In the genomic region with DNA sequence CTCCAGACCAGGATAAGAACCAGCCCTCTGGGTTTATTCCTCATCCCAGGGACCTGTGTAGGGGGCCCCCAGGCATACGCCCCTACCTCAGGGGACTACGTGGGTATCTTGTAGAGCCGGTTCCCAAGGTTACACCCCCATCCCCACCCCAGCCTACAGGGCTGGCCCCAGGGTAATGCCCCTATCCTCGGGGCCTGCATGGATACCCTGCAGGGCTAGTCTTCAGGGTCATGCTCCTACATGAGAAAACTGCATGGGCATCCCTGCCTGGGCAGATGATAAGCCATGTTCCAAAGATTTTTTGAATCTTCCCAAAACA, we compare ENCODE assay signal across 2 cellular contexts.
TF ChIP-seq lines count a peak whose summit lies in the region.

No MANE protein-coding gene starts in this region.

TF ChIP-seq in SK-N-SH, 30 proteins besides CTCF, POLR2A, EP300 and RAD21:
- TF ChIP-seq ZBTB33 (IDR thresholded peaks at IDR 0.05; ENCODE audit: borderline replicate concordance, low read depth) = no peak
- no peak for TF ChIP-seq FOXM1 (IDR thresholded peaks at IDR 0.05; ENCODE audit: low read depth)
- TF ChIP-seq MEF2A (IDR thresholded peaks at IDR 0.05; ENCODE audit: borderline replicate concordance, low read depth) = no peak
- no peak for TF ChIP-seq NRF1 (IDR thresholded peaks at IDR 0.05; ENCODE audit: low read depth, low read length)
- TF ChIP-seq TCF12 (IDR thresholded peaks at IDR 0.05) = no peak
- no peak for TF ChIP-seq RCOR1 (IDR thresholded peaks at IDR 0.05; ENCODE audit: low read length)
- TF ChIP-seq, protein P1, sequence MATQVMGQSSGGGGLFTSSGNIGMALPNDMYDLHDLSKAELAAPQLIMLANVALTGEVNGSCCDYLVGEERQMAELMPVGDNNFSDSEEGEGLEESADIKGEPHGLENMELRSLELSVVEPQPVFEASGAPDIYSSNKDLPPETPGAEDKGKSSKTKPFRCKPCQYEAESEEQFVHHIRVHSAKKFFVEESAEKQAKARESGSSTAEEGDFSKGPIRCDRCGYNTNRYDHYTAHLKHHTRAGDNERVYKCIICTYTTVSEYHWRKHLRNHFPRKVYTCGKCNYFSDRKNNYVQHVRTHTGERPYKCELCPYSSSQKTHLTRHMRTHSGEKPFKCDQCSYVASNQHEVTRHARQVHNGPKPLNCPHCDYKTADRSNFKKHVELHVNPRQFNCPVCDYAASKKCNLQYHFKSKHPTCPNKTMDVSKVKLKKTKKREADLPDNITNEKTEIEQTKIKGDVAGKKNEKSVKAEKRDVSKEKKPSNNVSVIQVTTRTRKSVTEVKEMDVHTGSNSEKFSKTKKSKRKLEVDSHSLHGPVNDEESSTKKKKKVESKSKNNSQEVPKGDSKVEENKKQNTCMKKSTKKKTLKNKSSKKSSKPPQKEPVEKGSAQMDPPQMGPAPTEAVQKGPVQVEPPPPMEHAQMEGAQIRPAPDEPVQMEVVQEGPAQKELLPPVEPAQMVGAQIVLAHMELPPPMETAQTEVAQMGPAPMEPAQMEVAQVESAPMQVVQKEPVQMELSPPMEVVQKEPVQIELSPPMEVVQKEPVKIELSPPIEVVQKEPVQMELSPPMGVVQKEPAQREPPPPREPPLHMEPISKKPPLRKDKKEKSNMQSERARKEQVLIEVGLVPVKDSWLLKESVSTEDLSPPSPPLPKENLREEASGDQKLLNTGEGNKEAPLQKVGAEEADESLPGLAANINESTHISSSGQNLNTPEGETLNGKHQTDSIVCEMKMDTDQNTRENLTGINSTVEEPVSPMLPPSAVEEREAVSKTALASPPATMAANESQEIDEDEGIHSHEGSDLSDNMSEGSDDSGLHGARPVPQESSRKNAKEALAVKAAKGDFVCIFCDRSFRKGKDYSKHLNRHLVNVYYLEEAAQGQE (IDR thresholded peaks at IDR 0.05; ENCODE audit: low read depth, low read length) = no peak
- TF ChIP-seq FOXJ3 (CRISPR knock-in tag; IDR thresholded peaks at IDR 0.05) = no peak
- TF ChIP-seq, protein P2, sequence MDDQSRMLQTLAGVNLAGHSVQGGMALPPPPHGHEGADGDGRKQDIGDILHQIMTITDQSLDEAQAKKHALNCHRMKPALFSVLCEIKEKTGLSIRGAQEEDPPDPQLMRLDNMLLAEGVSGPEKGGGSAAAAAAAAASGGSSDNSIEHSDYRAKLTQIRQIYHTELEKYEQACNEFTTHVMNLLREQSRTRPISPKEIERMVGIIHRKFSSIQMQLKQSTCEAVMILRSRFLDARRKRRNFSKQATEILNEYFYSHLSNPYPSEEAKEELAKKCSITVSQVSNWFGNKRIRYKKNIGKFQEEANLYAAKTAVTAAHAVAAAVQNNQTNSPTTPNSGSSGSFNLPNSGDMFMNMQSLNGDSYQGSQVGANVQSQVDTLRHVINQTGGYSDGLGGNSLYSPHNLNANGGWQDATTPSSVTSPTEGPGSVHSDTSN (IDR thresholded peaks at IDR 0.05) = no peak
- TF ChIP-seq GABPA (IDR thresholded peaks at IDR 0.05; ENCODE audit: low read depth) = no peak
- TF ChIP-seq MAX (IDR thresholded peaks at IDR 0.05; ENCODE audit: low read depth) = no peak
- TF ChIP-seq TEAD4 (IDR thresholded peaks at IDR 0.05; ENCODE audit: borderline replicate concordance, insufficient read depth) = no peak
- no peak for TF ChIP-seq YY1 (IDR thresholded peaks at IDR 0.05; ENCODE audit: low read depth)
- TF ChIP-seq MXI1 (IDR thresholded peaks at IDR 0.05; ENCODE audit: low read depth, low read length) = no peak
- TF ChIP-seq USF2 (IDR thresholded peaks at IDR 0.05; ENCODE audit: borderline replicate concordance, low read depth, low read length) = no peak
- TF ChIP-seq RFX5 (IDR thresholded peaks at IDR 0.05; ENCODE audit: low read length) = no peak
- TF ChIP-seq ELF1 (IDR thresholded peaks at IDR 0.05) = no peak

TF ChIP-seq in SK-N-SH treated with all-trans-retinoic acid at 6 μM for 48 hours, 23 proteins besides CTCF, POLR2A, EP300 and RAD21:
- no peak for TF ChIP-seq GLIS3 (CRISPR knock-in tag; IDR thresholded peaks at IDR 0.05)
- TF ChIP-seq, protein P3, sequence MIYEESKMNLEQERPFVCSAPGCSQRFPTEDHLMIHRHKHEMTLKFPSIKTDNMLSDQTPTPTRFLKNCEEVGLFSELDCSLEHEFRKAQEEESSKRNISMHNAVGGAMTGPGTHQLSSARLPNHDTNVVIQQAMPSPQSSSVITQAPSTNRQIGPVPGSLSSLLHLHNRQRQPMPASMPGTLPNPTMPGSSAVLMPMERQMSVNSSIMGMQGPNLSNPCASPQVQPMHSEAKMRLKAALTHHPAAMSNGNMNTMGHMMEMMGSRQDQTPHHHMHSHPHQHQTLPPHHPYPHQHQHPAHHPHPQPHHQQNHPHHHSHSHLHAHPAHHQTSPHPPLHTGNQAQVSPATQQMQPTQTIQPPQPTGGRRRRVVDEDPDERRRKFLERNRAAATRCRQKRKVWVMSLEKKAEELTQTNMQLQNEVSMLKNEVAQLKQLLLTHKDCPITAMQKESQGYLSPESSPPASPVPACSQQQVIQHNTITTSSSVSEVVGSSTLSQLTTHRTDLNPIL (CRISPR knock-in tag; IDR thresholded peaks at IDR 0.05; ENCODE audit: low read depth) = no peak
- no peak for TF ChIP-seq OSR1 (CRISPR knock-in tag; IDR thresholded peaks at IDR 0.05)
- TF ChIP-seq, protein P4, sequence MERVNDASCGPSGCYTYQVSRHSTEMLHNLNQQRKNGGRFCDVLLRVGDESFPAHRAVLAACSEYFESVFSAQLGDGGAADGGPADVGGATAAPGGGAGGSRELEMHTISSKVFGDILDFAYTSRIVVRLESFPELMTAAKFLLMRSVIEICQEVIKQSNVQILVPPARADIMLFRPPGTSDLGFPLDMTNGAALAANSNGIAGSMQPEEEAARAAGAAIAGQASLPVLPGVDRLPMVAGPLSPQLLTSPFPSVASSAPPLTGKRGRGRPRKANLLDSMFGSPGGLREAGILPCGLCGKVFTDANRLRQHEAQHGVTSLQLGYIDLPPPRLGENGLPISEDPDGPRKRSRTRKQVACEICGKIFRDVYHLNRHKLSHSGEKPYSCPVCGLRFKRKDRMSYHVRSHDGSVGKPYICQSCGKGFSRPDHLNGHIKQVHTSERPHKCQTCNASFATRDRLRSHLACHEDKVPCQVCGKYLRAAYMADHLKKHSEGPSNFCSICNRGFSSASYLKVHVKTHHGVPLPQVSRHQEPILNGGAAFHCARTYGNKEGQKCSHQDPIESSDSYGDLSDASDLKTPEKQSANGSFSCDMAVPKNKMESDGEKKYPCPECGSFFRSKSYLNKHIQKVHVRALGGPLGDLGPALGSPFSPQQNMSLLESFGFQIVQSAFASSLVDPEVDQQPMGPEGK (CRISPR knock-in tag; IDR thresholded peaks at IDR 0.05; ENCODE audit: borderline replicate concordance) = no peak
- no peak for TF ChIP-seq ZNF565 (CRISPR knock-in tag; conservative IDR thresholded peaks at IDR 0.05; ENCODE audit: low read depth)
- TF ChIP-seq CSDC2 (CRISPR knock-in tag; IDR thresholded peaks at IDR 0.05) = no peak
- TF ChIP-seq, protein P5, sequence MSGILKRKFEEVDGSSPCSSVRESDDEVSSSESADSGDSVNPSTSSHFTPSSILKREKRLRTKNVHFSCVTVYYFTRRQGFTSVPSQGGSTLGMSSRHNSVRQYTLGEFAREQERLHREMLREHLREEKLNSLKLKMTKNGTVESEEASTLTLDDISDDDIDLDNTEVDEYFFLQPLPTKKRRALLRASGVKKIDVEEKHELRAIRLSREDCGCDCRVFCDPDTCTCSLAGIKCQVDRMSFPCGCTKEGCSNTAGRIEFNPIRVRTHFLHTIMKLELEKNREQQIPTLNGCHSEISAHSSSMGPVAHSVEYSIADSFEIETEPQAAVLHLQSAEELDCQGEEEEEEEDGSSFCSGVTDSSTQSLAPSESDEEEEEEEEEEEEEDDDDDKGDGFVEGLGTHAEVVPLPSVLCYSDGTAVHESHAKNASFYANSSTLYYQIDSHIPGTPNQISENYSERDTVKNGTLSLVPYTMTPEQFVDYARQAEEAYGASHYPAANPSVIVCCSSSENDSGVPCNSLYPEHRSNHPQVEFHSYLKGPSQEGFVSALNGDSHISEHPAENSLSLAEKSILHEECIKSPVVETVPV (CRISPR knock-in tag; IDR thresholded peaks at IDR 0.05) = no peak
- TF ChIP-seq ZFP30 (CRISPR knock-in tag; IDR thresholded peaks at IDR 0.05) = no peak
- no peak for TF ChIP-seq ARNTL (CRISPR knock-in tag; IDR thresholded peaks at IDR 0.05; ENCODE audit: borderline replicate concordance, low read depth)
- no peak for TF ChIP-seq ZC3H10 (CRISPR knock-in tag; IDR thresholded peaks at IDR 0.05)
- TF ChIP-seq, protein P6, sequence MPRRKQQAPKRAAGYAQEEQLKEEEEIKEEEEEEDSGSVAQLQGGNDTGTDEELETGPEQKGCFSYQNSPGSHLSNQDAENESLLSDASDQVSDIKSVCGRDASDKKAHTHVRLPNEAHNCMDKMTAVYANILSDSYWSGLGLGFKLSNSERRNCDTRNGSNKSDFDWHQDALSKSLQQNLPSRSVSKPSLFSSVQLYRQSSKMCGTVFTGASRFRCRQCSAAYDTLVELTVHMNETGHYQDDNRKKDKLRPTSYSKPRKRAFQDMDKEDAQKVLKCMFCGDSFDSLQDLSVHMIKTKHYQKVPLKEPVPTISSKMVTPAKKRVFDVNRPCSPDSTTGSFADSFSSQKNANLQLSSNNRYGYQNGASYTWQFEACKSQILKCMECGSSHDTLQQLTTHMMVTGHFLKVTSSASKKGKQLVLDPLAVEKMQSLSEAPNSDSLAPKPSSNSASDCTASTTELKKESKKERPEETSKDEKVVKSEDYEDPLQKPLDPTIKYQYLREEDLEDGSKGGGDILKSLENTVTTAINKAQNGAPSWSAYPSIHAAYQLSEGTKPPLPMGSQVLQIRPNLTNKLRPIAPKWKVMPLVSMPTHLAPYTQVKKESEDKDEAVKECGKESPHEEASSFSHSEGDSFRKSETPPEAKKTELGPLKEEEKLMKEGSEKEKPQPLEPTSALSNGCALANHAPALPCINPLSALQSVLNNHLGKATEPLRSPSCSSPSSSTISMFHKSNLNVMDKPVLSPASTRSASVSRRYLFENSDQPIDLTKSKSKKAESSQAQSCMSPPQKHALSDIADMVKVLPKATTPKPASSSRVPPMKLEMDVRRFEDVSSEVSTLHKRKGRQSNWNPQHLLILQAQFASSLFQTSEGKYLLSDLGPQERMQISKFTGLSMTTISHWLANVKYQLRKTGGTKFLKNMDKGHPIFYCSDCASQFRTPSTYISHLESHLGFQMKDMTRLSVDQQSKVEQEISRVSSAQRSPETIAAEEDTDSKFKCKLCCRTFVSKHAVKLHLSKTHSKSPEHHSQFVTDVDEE (CRISPR knock-in tag; IDR thresholded peaks at IDR 0.05) = no peak
- TF ChIP-seq ZFP3 (CRISPR knock-in tag; IDR thresholded peaks at IDR 0.05) = no peak
- TF ChIP-seq POU6F1 (CRISPR knock-in tag; IDR thresholded peaks at IDR 0.05; ENCODE audit: borderline replicate concordance, low read depth) = no peak
